Comparison of ENCODE assay signal across 24 cellular contexts in the genomic region with DNA sequence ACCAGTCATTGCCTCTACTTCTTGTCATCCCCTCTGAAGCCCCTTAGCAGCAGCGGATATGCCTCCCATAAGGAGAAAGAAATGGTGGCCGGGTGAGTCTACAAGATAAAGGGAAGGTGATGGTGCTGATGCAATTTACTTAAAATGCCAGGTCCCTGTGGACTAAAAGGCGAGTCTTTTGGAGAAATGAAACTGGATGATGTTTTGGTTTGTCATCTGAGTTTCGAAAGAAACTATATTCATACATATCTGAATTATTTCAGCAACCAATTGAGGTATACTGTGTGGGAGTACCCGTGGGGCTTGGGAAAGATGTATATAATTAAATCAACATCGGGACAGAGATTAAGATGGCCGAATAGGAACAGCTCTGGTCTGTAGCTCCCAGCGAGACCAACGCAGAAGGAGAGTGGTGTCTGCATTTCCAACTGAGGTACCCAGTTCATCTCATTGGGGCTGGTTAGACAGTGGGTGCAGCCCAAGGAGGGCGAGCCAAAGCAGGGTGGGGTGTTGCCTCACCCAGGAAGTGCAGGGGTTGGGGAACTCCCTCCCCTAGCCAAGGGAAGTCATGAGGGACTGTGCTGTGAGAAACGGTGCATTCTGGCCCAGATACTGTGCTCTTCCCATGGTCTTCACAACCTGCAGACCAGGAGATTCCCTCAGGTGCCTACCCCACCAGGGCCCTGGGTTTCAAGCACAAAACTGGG.
"Had no signal": no experiment of that assay in that cellular context is flagged by ENCODE, and none has a peak within 500 bp of the region (broad histone marks: within the 10 kb centered on the region; RNA-seq: fewer than 3 reads in every experiment).

No MANE protein-coding gene starts in this region.

- H3K4me1 ChIP-seq: adrenal gland, ascending aorta, prostate gland, suprapubic skin, uterus had no signal

- H3K27ac ChIP-seq: adrenal gland, ascending aorta, brain microvascular endothelial cell, neutrophil, ovary, prostate gland, suprapubic skin, uterus had no signal

- ATAC-seq: activated T-helper 17 cell treated with anti-CD3 and anti-CD28 coated beads, Interleukin-2, amount 50 U/mL, for 72 hours; esophagus mucosa; stimulated activated naive CD8-positive, alpha-beta T cell treated with anti-CD3 and anti-CD28 coated beads, Interleukin-15, amount 100 ng/mL, for 72 hours; WTC11 had no signal

- FAIRE-seq: endothelial cell of umbilical vein, frontal cortex, islet of Langerhans had no signal

- H3K4me3 ChIP-seq: adrenal gland, ascending aorta, ovary, prostate gland, suprapubic skin, uterus had no signal

- DNase-seq: activated CD8-positive, alpha-beta memory T cell treated with anti-CD3 and anti-CD28 coated beads for 24 hours; activated CD8-positive, alpha-beta memory T cell treated with anti-CD3 and anti-CD28 coated beads, Interleukin-2, amount 50 U/mL, for 4 hours; activated T-cell treated with anti-CD3 and anti-CD28 coated beads, Interleukin-2, amount 50 U/mL, for 24 hours; adrenal gland; brain microvascular endothelial cell; caudate nucleus; dermis blood vessel endothelial cell; effector CD8-positive, alpha-beta T cell; ovary; stimulated activated CD4-positive, alpha-beta T cell treated with anti-CD3 and anti-CD28 coated beads, Interleukin-12 subunit alpha, Interleukin-12 subunit beta, amount 100 ng/mL, for 4 hours; stimulated activated CD4-positive, alpha-beta T cell treated with anti-CD3 and anti-CD28 coated beads, Interleukin-4, amount 100 ng/mL, for 4 hours; stimulated activated naive CD8-positive, alpha-beta T cell treated with anti-CD3 and anti-CD28 coated beads, Interleukin-15, amount 100 ng/mL, for 72 hours; trophoblast cell; uterus had no signal

- H3K27me3 ChIP-seq: adrenal gland, ascending aorta, brain microvascular endothelial cell, neutrophil, ovary, uterus had no signal

- H3K9me3 ChIP-seq: adrenal gland, ascending aorta, neutrophil, ovary, prostate gland, suprapubic skin, uterus had no signal

- H3K36me3 ChIP-seq: adrenal gland, brain microvascular endothelial cell, neutrophil, ovary, prostate gland, suprapubic skin, uterus had no signal
